ENCODE assay signal across 8 cellular contexts in genomic region chr18:37484893-37485834, GRCh38.
DNase-seq lines count a peak whose midpoint lies in the region; ATAC-seq, FAIRE-seq and TF ChIP-seq lines count a peak whose summit lies in the region.

No MANE protein-coding gene starts in this region.

- H3K4me2 ChIP-seq in Karpas-422 (ENCODE audit: low read depth, low read length, poor library complexity, severe bottlenecking) = no peak overlapping the region

- peaks cover 51% of the 10 kb centered on the region for H3K27me3 Mint-ChIP-seq in activated CD4-positive, alpha-beta T cell treated with anti-CD3 and anti-CD28 coated beads, Interleukin-2, amount 10 ng/mL, durations not matched to agents 24 days and 14 days
- peaks cover 52% of the 10 kb centered on the region for H3K27me3 Mint-ChIP-seq in activated CD4-positive, alpha-beta T cell treated with anti-CD3 and anti-CD28 coated beads, Interleukin-2, amount 10 ng/mL, durations not matched to agents 7 days and 5 days
- peaks cover 15% of the 10 kb centered on the region for H3K27me3 Mint-ChIP-seq in glutamatergic neuron (ENCODE audit: unreplicated experiment)

- POLR2A ChIA-PET in activated CD4-positive, alpha-beta T cell treated with anti-CD3 and anti-CD28 coated beads, Interleukin-2, amount 10 ng/mL, durations not matched to agents 7 days and 5 days (lab: Charles Lee) = no interaction called here

- H3K9me3 Mint-ChIP-seq in activated CD4-positive, alpha-beta T cell treated with anti-CD3 and anti-CD28 coated beads, Interleukin-2, amount 10 ng/mL, durations not matched to agents 24 days and 14 days = peaks cover 3% of the 10 kb centered on the region
- no peaks in the 10 kb centered on the region for H3K9me3 Mint-ChIP-seq in activated CD4-positive, alpha-beta T cell treated with anti-CD3 and anti-CD28 coated beads, Interleukin-2, amount 10 ng/mL, durations not matched to agents 7 days and 5 days
- H3K9me3 Mint-ChIP-seq in glutamatergic neuron (ENCODE audit: unreplicated experiment) = peaks cover 16% of the 10 kb centered on the region

- H3K4me3 ChIP-seq in small intestine (ENCODE audit: low read depth in 1 of 2, low read length in 2 of 2) (no peak overlapping the region), Karpas-422 (ENCODE audit: low read length) (no peak overlapping the region), tibial nerve (peak overlapping the region in 1 of 4 donors; percentile 11)

- peak; percentile 65 for DNase-seq in activated CD4-positive, alpha-beta T cell treated with anti-CD3 and anti-CD28 coated beads, Interleukin-2, amount 10 ng/mL, durations not matched to agents 24 days and 14 days
- no peak for DNase-seq in activated CD4-positive, alpha-beta T cell treated with anti-CD3 and anti-CD28 coated beads, Interleukin-2, amount 10 ng/mL, durations not matched to agents 7 days and 5 days
- peak; percentile 83 for DNase-seq in NCI-H510A (lab: John Stamatoyannopoulos, UW)
- DNase-seq in glutamatergic neuron = peak; percentile 78
- peak; percentile 6 for DNase-seq in small intestine
- DNase-seq in Karpas-422 = no peak
- no peak for DNase-seq in tibial nerve (ENCODE audit: low spot score in 2 of 2)

- no peaks in the 10 kb centered on the region for H4K20me1 ChIP-seq in Karpas-422 (ENCODE audit: insufficient read depth, low read depth, low read length)

- 3 to 8% (median 8%) methylated on average over 63 to 102 of the region's 102 CpGs for WGBS in small intestine, 3 donors
- WGBS in tibial nerve, 2 donors = 3 to 4% methylated on average over 52 to 64 of the region's 102 CpGs

- no peak for FAIRE-seq in small intestine (lab: Jason Lieb, UNC)

- peak overlapping the region; percentile 6 for H3K4me3 Mint-ChIP-seq in activated CD4-positive, alpha-beta T cell treated with anti-CD3 and anti-CD28 coated beads, Interleukin-2, amount 10 ng/mL, durations not matched to agents 24 days and 14 days
- H3K4me3 Mint-ChIP-seq in activated CD4-positive, alpha-beta T cell treated with anti-CD3 and anti-CD28 coated beads, Interleukin-2, amount 10 ng/mL, durations not matched to agents 7 days and 5 days = no peak overlapping the region
- peak overlapping the region; percentile 76 for H3K4me3 Mint-ChIP-seq in glutamatergic neuron (ENCODE audit: unreplicated experiment)

- H3K9ac ChIP-seq in Karpas-422 (ENCODE audit: low read length) = no peak overlapping the region

- H3K27ac Mint-ChIP-seq in activated CD4-positive, alpha-beta T cell treated with anti-CD3 and anti-CD28 coated beads, Interleukin-2, amount 10 ng/mL, durations not matched to agents 24 days and 14 days = no peak overlapping the region
- no peak overlapping the region for H3K27ac Mint-ChIP-seq in activated CD4-positive, alpha-beta T cell treated with anti-CD3 and anti-CD28 coated beads, Interleukin-2, amount 10 ng/mL, durations not matched to agents 7 days and 5 days
- peak overlapping the region; percentile 31 for H3K27ac Mint-ChIP-seq in glutamatergic neuron (ENCODE audit: unreplicated experiment)

- CTCF ChIA-PET in activated CD4-positive, alpha-beta T cell treated with anti-CD3 and anti-CD28 coated beads, Interleukin-2, amount 10 ng/mL, durations not matched to agents 7 days and 5 days (lab: Charles Lee) = no interaction called here

- H3K79me2 ChIP-seq in Karpas-422 (ENCODE audit: low read length) = no peaks in the 10 kb centered on the region

- H3K27ac ChIP-seq in small intestine (ENCODE audit: low read depth in 1 of 2, low read length in 1 of 2) (no peak overlapping the region), Karpas-422 (ENCODE audit: low read length) (no peak overlapping the region), tibial nerve (no peak overlapping the region)

- peak; percentile 71 for TF ChIP-seq CTCF in glutamatergic neuron (IDR thresholded peaks at IDR 0.05; ENCODE audit: partially characterized antibody, unreplicated experiment)
- TF ChIP-seq CTCF in tibial nerve (IDR thresholded peaks at IDR 0.05) = peak in 1 of 5 experiments; percentile 7

- intact Hi-C loops in activated CD4-positive, alpha-beta T cell treated with anti-CD3 and anti-CD28 coated beads, Interleukin-2, amount 10 ng/mL, durations not matched to agents 24 days and 14 days (cut with micrococcal nuclease) = no loop called here

- no peaks in the 10 kb centered on the region for H3K36me3 ChIP-seq in small intestine (ENCODE audit: control insufficient read depth in 2 of 2, insufficient read depth in 2 of 2, low read length in 2 of 2)
- no peaks in the 10 kb centered on the region for H3K36me3 ChIP-seq in Karpas-422 (ENCODE audit: insufficient read depth, low read length)
- no peaks in the 10 kb centered on the region for H3K36me3 ChIP-seq in tibial nerve

- H2AFZ ChIP-seq in Karpas-422 (ENCODE audit: low read length) = no peak overlapping the region

- no peak for ATAC-seq in GM21737 (IDR thresholded peaks at IDR 0.05; ENCODE audit: unreplicated experiment)

- H3K36me3 Mint-ChIP-seq in activated CD4-positive, alpha-beta T cell treated with anti-CD3 and anti-CD28 coated beads, Interleukin-2, amount 10 ng/mL, durations not matched to agents 24 days and 14 days (ENCODE audit: low read depth) = no peaks in the 10 kb centered on the region
- H3K36me3 Mint-ChIP-seq in activated CD4-positive, alpha-beta T cell treated with anti-CD3 and anti-CD28 coated beads, Interleukin-2, amount 10 ng/mL, durations not matched to agents 7 days and 5 days (ENCODE audit: low read depth) = no peaks in the 10 kb centered on the region
- H3K36me3 Mint-ChIP-seq in glutamatergic neuron (ENCODE audit: unreplicated experiment) = no peaks in the 10 kb centered on the region

- H3K9me3 ChIP-seq in small intestine (ENCODE audit: control insufficient read depth, low read depth) (no peaks in the 10 kb centered on the region), Karpas-422 (ENCODE audit: low read length) (no peaks in the 10 kb centered on the region), tibial nerve (no peaks in the 10 kb centered on the region)

- TF ChIP-seq EP300 in tibial nerve (IDR thresholded peaks at IDR 0.05) = no peak

- no peaks in the 10 kb centered on the region for H3K4me1 Mint-ChIP-seq in activated CD4-positive, alpha-beta T cell treated with anti-CD3 and anti-CD28 coated beads, Interleukin-2, amount 10 ng/mL, durations not matched to agents 24 days and 14 days
- H3K4me1 Mint-ChIP-seq in activated CD4-positive, alpha-beta T cell treated with anti-CD3 and anti-CD28 coated beads, Interleukin-2, amount 10 ng/mL, durations not matched to agents 7 days and 5 days = peaks cover 1% of the 10 kb centered on the region
- H3K4me1 Mint-ChIP-seq in glutamatergic neuron (ENCODE audit: low read depth, unreplicated experiment) = peaks cover 56% of the 10 kb centered on the region

- H3K27me3 ChIP-seq in small intestine (ENCODE audit: control insufficient read depth in 2 of 2, insufficient read depth in 2 of 2, low read length in 2 of 2) = peaks cover 0 to 17% of the 10 kb centered on the region in 2 donors
- H3K27me3 ChIP-seq in Karpas-422 (ENCODE audit: low read length) = no peaks in the 10 kb centered on the region
- H3K27me3 ChIP-seq in tibial nerve = peaks cover 0 to 66% of the 10 kb centered on the region in 2 donors

- TF ChIP-seq POLR2A in tibial nerve (IDR thresholded peaks at IDR 0.05) = no peak

- H3K9me2 ChIP-seq in Karpas-422 (replicated peaks; ENCODE audit: insufficient read depth, low read length) = no peaks in the 10 kb centered on the region

- H3K4me1 ChIP-seq in small intestine (ENCODE audit: control insufficient read depth in 2 of 2, insufficient read depth in 1 of 2, low read depth in 1 of 2, low read length in 1 of 2) = no peaks in the 10 kb centered on the region
- no peaks in the 10 kb centered on the region for H3K4me1 ChIP-seq in Karpas-422 (ENCODE audit: low read length)
- H3K4me1 ChIP-seq in tibial nerve = peaks cover 0 to 23% (median 0%) of the 10 kb centered on the region in 4 donors

Comparison
In these comparisons a context has a peak if more than half of its experiments do, and no peak if none do; other contexts are left out.
1. DNase-seq: peak in activated CD4-positive, alpha-beta T cell treated with anti-CD3 and anti-CD28 coated beads, Interleukin-2, amount 10 ng/mL, durations not matched to agents 24 days and 14 days (single experiment), NCI-H510A (single experiment), glutamatergic neuron (single experiment) and small intestine (single experiment); none in activated CD4-positive, alpha-beta T cell treated with anti-CD3 and anti-CD28 coated beads, Interleukin-2, amount 10 ng/mL, durations not matched to agents 7 days and 5 days (single experiment), Karpas-422 (single experiment) and tibial nerve (0 of 2).